In genomic region chr15:75361989-75362641, GRCh38 we compare ENCODE assay signal across 20 cellular contexts. TPM values are rescaled to one million over a fixed set of nuclear protein-coding genes. Genes with fewer than 3 reads are reported as not detected.
DNase-seq lines count a peak whose midpoint lies in the region; ATAC-seq and TF ChIP-seq lines count a peak whose summit lies in the region.
"Had no signal": no experiment of that assay in that cellular context is flagged by ENCODE, and none has a peak within 500 bp of the region (broad histone marks: within the 10 kb centered on the region; RNA-seq: fewer than 3 reads in every experiment).

No MANE protein-coding gene starts in this region.

- TF ChIP-seq POLR2A in erythroblast (IDR thresholded peaks at IDR 0.05; ENCODE audit: low read length) = peak; percentile 19

- CTCF ChIA-PET in SK-N-SH (lab: Yijun Ruan, JAX) = interaction anchor here (0.9 to 1.5 kb wide), 2 partner anchors 11 to 17 kb away, joined by 3 read pairs; no protein-coding TSS in a partner anchor

- H3K4me3 ChIP-seq in SK-N-SH (ENCODE audit: low read depth in 2 of 2, low read length in 1 of 2) (no peak overlapping the region), mucosa of descending colon (no peak overlapping the region)

- peaks cover 8% of the 10 kb centered on the region; the same call in 1 of the 2 replicates for H3K79me2 ChIP-seq in SK-N-SH (ENCODE audit: insufficient read depth)

- H3K9me3 ChIP-seq in SK-N-SH (no peaks in the 10 kb centered on the region), mucosa of descending colon (no peaks in the 10 kb centered on the region)
- H3K9me3 ChIP-seq: Caco-2 had no signal

- no peaks in the 10 kb centered on the region for H3K27me3 ChIP-seq in SK-N-SH (ENCODE audit: insufficient read depth)

- H3F3A ChIP-seq in SK-N-SH (replicated peaks; ENCODE audit: insufficient read depth) = no peaks in the 10 kb centered on the region

- intact Hi-C loops in mucosa of descending colon (cut with DNase I, micrococcal nuclease) = no loop called here

- DNase-seq in SK-N-SH (peak; percentile 23), erythroblast (lab: John Stamatoyannopoulos, UW) (no peak), mucosa of descending colon (no peak), nucleus accumbens (lab: John Stamatoyannopoulos, UW) (no peak), hypothalamus (lab: John Stamatoyannopoulos, UW) (no peak)
- DNase-seq: Caco-2; CD4-positive, CD25-positive, alpha-beta regulatory T cell; GF-D8; HFFc6; KBM-7; NCI-H1105; NCI-H1694; NCI-H2081 treated with DMSO at 0.1 percent for 48 hours; NCI-H446 treated with DMSO at 0.1 percent for 48 hours; NK-92 treated with Interleukin-12 subunit alpha and Interleukin-12 subunit beta, amount 100 ng/mL, for 24 hours; SIG-M5 had no signal

- WGBS in SK-N-SH (ENCODE audit: low lambda C conversion rate) = 88% methylated on average over 8 of the region's 13 CpGs

- no peak overlapping the region for H3K4me2 ChIP-seq in SK-N-SH

- H3K9me2 ChIP-seq in SK-N-SH = no peaks in the 10 kb centered on the region

- no peak overlapping the region for H3K9ac ChIP-seq in SK-N-SH

- no peak for TF ChIP-seq RAD21 in SK-N-SH (IDR thresholded peaks at IDR 0.05; ENCODE audit: low read length)

- ATAC-seq in SK-N-SH treated with all-trans-retinoic acid at 6 μM for 48 hours = no peak
- peak; percentile 6 for ATAC-seq in mucosa of descending colon
- no peak for ATAC-seq in GM21737 (IDR thresholded peaks at IDR 0.05; ENCODE audit: unreplicated experiment)

- H3K4me1 ChIP-seq in SK-N-SH (ENCODE audit: control insufficient read depth in 1 of 2, insufficient read depth in 2 of 2, low read depth in 1 of 2, low read length in 1 of 2) (no peaks in the 10 kb centered on the region; a peak in 1 of 4 replicates), mucosa of descending colon (ENCODE audit: low read depth) (peaks cover under 1% of the 10 kb centered on the region)
- H3K4me1 ChIP-seq: Caco-2 had no signal

- H3K27ac ChIP-seq in SK-N-SH (ENCODE audit: low read depth in 2 of 2, low read length in 1 of 2) = no peak overlapping the region
- H3K27ac ChIP-seq: 22Rv1 had no signal

- no peak for TF ChIP-seq EP300 in SK-N-SH (IDR thresholded peaks at IDR 0.05; ENCODE audit: borderline replicate concordance in 1 of 2, low read depth in 1 of 2, low read length in 1 of 2)

- H3K36me3 ChIP-seq in SK-N-SH (replicated peaks in 1 of 2; ENCODE audit: control insufficient read depth in 1 of 2, insufficient read depth in 2 of 2, low read length in 1 of 2) (peaks cover 22 to 64% of the 10 kb centered on the region in 2 experiments), mucosa of descending colon (ENCODE audit: low read depth) (no peaks in the 10 kb centered on the region)

- H2AFZ ChIP-seq in SK-N-SH (ENCODE audit: low read depth) = no peak overlapping the region

- H4K20me1 ChIP-seq in SK-N-SH (ENCODE audit: insufficient read depth) = no peaks in the 10 kb centered on the region

- TF ChIP-seq CTCF in SK-N-SH (IDR thresholded peaks at IDR 0.05) (no peak), mucosa of descending colon (IDR thresholded peaks at IDR 0.05) (no peak)

- POLR2A ChIA-PET in SK-N-SH (lab: Yijun Ruan, JAX) = interaction anchor here (0.6 to 0.8 kb wide), 2 partner anchors 91 to 373 kb away, joined by 3 to 4 read pairs; no protein-coding TSS in a partner anchor

TF ChIP-seq in SK-N-SH, 30 proteins besides CTCF, POLR2A, EP300 and RAD21 (continues in another document):
- TF ChIP-seq NRF1 (IDR thresholded peaks at IDR 0.05; ENCODE audit: low read depth, low read length) (no peak), GATA2 (CRISPR knock-in tag; IDR thresholded peaks at IDR 0.05) (no peak), ZBTB33 (IDR thresholded peaks at IDR 0.05; ENCODE audit: borderline replicate concordance, low read depth) (no peak), ELF1 (IDR thresholded peaks at IDR 0.05) (no peak), GABPA (IDR thresholded peaks at IDR 0.05; ENCODE audit: low read depth) (no peak), CHD2 (IDR thresholded peaks at IDR 0.05; ENCODE audit: low read length, partially characterized antibody) (no peak), FOSL2 (IDR thresholded peaks at IDR 0.05; ENCODE audit: borderline replicate concordance, low read depth) (no peak), TCF12 (IDR thresholded peaks at IDR 0.05) (no peak)

TF ChIP-seq in SK-N-SH treated with all-trans-retinoic acid at 6 μM for 48 hours, 23 proteins besides CTCF, POLR2A, EP300 and RAD21 (continues in another document):
- no peak for TF ChIP-seq SNAI2 (CRISPR knock-in tag; IDR thresholded peaks at IDR 0.05)
- TF ChIP-seq TCF4 (CRISPR knock-in tag; IDR thresholded peaks at IDR 0.05; ENCODE audit: borderline replicate concordance) = no peak
- TF ChIP-seq TOX (CRISPR knock-in tag; IDR thresholded peaks at IDR 0.05; ENCODE audit: borderline replicate concordance) = no peak
- no peak for TF ChIP-seq CSRNP3 (CRISPR knock-in tag; IDR thresholded peaks at IDR 0.05)
- TF ChIP-seq ZNF8 (CRISPR knock-in tag; IDR thresholded peaks at IDR 0.05) = no peak
- TF ChIP-seq OSR1 (CRISPR knock-in tag; IDR thresholded peaks at IDR 0.05) = no peak
- no peak for TF ChIP-seq CSDC2 (CRISPR knock-in tag; IDR thresholded peaks at IDR 0.05)
- TF ChIP-seq RARB (CRISPR knock-in tag; IDR thresholded peaks at IDR 0.05) = no peak

TF ChIP-seq in PFSK-1, 5 proteins besides CTCF, POLR2A, EP300 and RAD21:
- TF ChIP-seq POLR2AphosphoS5 (IDR thresholded peaks at IDR 0.05; ENCODE audit: low read depth, low read length) = 0 out of 2 replicates have a peak, but pooled peaks have one; percentile 21
- TF ChIP-seq TAF1 (IDR thresholded peaks at IDR 0.05; ENCODE audit: borderline replicate concordance, insufficient read depth, low read length) = no peak

RNA-seq across cellular contexts. Expression of gene MAN2C1, which starts 6.3 kb away (rescaled TPM):
- polyA plus RNA-seq in SK-N-SH (2012; rRNA removed) = 132 and 169 TPM in 2 replicates
- 8.8 and 16.5 TPM in 2 replicates for polyA plus RNA-seq in SK-N-SH (2012; cell fraction: cytosol; rRNA removed)
- polyA plus RNA-seq in SK-N-SH (2012; cell fraction: nucleus; rRNA removed) = 1,319 and 1,662 TPM in 2 replicates
- 191 TPM for polyA plus RNA-seq in PFSK-1 (2012; ENCODE audit: insufficient read length, low read depth)
- total RNA-seq in mucosa of descending colon = 100 to 1,000 TPM; 192 to 239 (median 217) TPM

RNA-seq across cellular contexts. Expression of gene NEIL1, which starts 15.3 kb away (rescaled TPM):
- polyA plus RNA-seq in SK-N-SH (2012; rRNA removed) = 11.4 and 12.0 TPM in 2 replicates
- polyA plus RNA-seq in SK-N-SH (2012; cell fraction: cytosol; rRNA removed) = 2.1 and 2.8 TPM in 2 replicates
- 75.4 and 115 TPM in 2 replicates for polyA plus RNA-seq in SK-N-SH (2012; cell fraction: nucleus; rRNA removed)
- polyA plus RNA-seq in PFSK-1 (2012; ENCODE audit: insufficient read length, low read depth) = 8.1 TPM
- 10 to 100 TPM; 38.0 to 67.9 (median 41.4) TPM for total RNA-seq in mucosa of descending colon

RNA-seq across cellular contexts. Expression of gene COMMD4, which starts 26.3 kb away (rescaled TPM):
- 197 and 223 TPM in 2 replicates for polyA plus RNA-seq in SK-N-SH (2012; rRNA removed)
- polyA plus RNA-seq in SK-N-SH (2012; cell fraction: cytosol; rRNA removed) = 103 and 144 TPM in 2 replicates
- 286 and 334 TPM in 2 replicates for polyA plus RNA-seq in SK-N-SH (2012; cell fraction: nucleus; rRNA removed)
- 139 TPM for polyA plus RNA-seq in PFSK-1 (2012; ENCODE audit: insufficient read length, low read depth)
- total RNA-seq in mucosa of descending colon = 10 to 100 TPM; 57.2 to 84.9 (median 72.3) TPM
